Comparison of ENCODE assay signal across 8 cellular contexts in the genomic region with DNA sequence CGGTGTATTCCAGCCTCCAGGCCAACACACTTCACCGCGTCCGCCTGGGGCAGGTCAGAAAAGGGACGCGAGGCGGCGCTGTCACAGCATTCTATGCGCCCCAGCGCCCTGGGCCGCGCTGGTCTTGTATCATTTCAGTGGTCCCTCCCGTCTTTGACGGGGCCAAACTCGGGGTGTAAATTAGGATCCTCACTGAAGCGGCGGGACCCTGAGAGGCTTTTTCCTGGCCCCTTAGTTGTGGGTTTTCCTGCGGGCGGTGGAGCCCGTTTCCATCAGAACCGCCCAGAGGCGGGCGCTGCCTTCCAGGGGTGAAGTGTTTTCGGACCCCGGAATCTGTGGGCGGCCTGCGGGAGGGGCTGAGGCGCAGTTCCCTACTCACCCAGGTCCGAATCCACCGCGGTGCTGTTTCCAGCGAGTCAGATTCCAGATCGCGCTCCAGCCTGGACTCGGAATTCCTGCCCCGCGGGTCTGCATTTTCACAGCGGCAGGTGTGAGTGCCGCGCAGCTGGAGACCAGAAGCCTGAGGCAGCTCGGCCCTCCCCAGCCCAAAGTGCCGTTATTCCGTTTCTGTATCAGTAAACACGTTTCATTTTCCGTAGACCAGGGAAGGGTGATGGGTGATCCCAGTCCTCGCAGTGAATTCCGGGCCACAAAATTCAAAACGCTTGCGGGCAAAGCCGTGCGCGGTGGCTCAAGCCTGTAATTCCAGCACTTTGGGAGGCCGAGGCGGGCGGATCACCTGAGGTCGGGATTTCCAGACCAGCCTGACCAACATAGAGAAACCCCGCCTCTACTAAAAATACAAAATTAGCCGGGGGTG. TPM values are rescaled to one million over a fixed set of nuclear protein-coding genes. Genes with fewer than 3 reads are reported as not detected.
DNase-seq lines count a peak whose midpoint lies in the region; ATAC-seq and TF ChIP-seq lines count a peak whose summit lies in the region.

No MANE protein-coding gene starts in this region.

- H3K14ac ChIP-seq in mesenchymal stem cell (ENCODE audit: low read length in 2 of 2), result no peak overlapping the region

- peak; percentile 89 for TF ChIP-seq CTCF in GM12872 (IDR thresholded peaks at IDR 0.05; ENCODE audit: insufficient read depth, low read depth, low read length)

- DNase-seq in NCI-H82 treated with DMSO at 0.1 percent for 48 hours (lab: John Stamatoyannopoulos, UW; ENCODE audit: unreplicated experiment) (peak; percentile 26), mesenchymal stem cell (peak; percentile 84)
- DNase-seq in activated CD8-positive, alpha-beta memory T cell treated with anti-CD3 and anti-CD28 coated beads for 24 hours, result peak; percentile 90
- peak; percentile 38 to 72 (median 59) for DNase-seq in effector memory CD4-positive, alpha-beta T cell
- DNase-seq in stimulated activated CD8-positive, alpha-beta memory T cell treated with anti-CD3 and anti-CD28 coated beads, Interleukin-12 subunit alpha, Interleukin-12 subunit beta, amount 100 ng/mL, for 1 hour (ENCODE audit: low read depth), result peak; percentile 63

- H2BK12ac ChIP-seq in mesenchymal stem cell (ENCODE audit: low read length in 2 of 2), result peak overlapping the region in 1 of 2 experiments; percentile 67

- H3K23ac ChIP-seq in mesenchymal stem cell (ENCODE audit: low read length in 2 of 2), result no peak overlapping the region

- peak overlapping the region; percentile 72 for H3K4me3 ChIP-seq in effector memory CD4-positive, alpha-beta T cell (ENCODE audit: insufficient read depth, low read depth, low read length, poor library complexity, severe bottlenecking)
- peak overlapping the region; percentile 55 to 96 for H3K4me3 ChIP-seq in mesenchymal stem cell (ENCODE audit: insufficient read depth in 1 of 2, low read depth in 1 of 2, low read length in 2 of 2)

- no peak overlapping the region for H2BK120ac ChIP-seq in mesenchymal stem cell (ENCODE audit: low read depth, low read length)

- H3K36me3 ChIP-seq in effector memory CD4-positive, alpha-beta T cell (ENCODE audit: control insufficient read depth, insufficient read depth, low read length), result no peaks in the 10 kb centered on the region
- no peaks in the 10 kb centered on the region for H3K36me3 ChIP-seq in mesenchymal stem cell (ENCODE audit: control insufficient read depth in 1 of 2, insufficient read depth in 2 of 2, low read depth in 1 of 2, low read length in 2 of 2)

- H3K4ac ChIP-seq in mesenchymal stem cell (ENCODE audit: low read depth in 1 of 2, low read length in 2 of 2), result peak overlapping the region in 1 of 2 experiments; percentile 16

- H2BK15ac ChIP-seq in mesenchymal stem cell (ENCODE audit: low read depth, poor library complexity, severe bottlenecking), result peak overlapping the region; percentile 67

- H2BK5ac ChIP-seq in mesenchymal stem cell (ENCODE audit: low read depth, low read length, poor library complexity, severe bottlenecking), result no peak overlapping the region

- peak overlapping the region; percentile 93 for H3K9ac ChIP-seq in mesenchymal stem cell (ENCODE audit: low read length)

- ATAC-seq in HG03103 (IDR thresholded peaks at IDR 0.05; ENCODE audit: low read depth, unreplicated experiment) (peak; percentile 40), HG03439 (IDR thresholded peaks at IDR 0.05; ENCODE audit: unreplicated experiment) (no peak)

- peak overlapping the region; percentile 14 to 57 for H3K18ac ChIP-seq in mesenchymal stem cell (ENCODE audit: low read depth in 1 of 2, low read length in 2 of 2)

- H3K9me3 ChIP-seq in effector memory CD4-positive, alpha-beta T cell (ENCODE audit: control insufficient read depth, low read length), result no peaks in the 10 kb centered on the region
- H3K9me3 ChIP-seq in mesenchymal stem cell (ENCODE audit: control insufficient read depth, low read length), result no peaks in the 10 kb centered on the region

- H4K8ac ChIP-seq in mesenchymal stem cell (ENCODE audit: low read length), result no peak overlapping the region

- H4K91ac ChIP-seq in mesenchymal stem cell (ENCODE audit: low read length), result no peak overlapping the region

- H2AFZ ChIP-seq in mesenchymal stem cell (ENCODE audit: low read depth, low read length), result peak overlapping the region; percentile 54

- peak overlapping the region; percentile 89 for H3K4me2 ChIP-seq in mesenchymal stem cell (ENCODE audit: low read length, poor library complexity, severe bottlenecking)

- H3K79me1 ChIP-seq in mesenchymal stem cell (replicated peaks; ENCODE audit: low read length, poor library complexity, severe bottlenecking), result peaks cover 12% of the 10 kb centered on the region

- peak overlapping the region; percentile 73 for H3K27ac ChIP-seq in effector memory CD4-positive, alpha-beta T cell (ENCODE audit: insufficient read depth, low read length, poor library complexity, severe bottlenecking)
- H3K27ac ChIP-seq in mesenchymal stem cell (ENCODE audit: low read length, poor library complexity, severe bottlenecking), result peak overlapping the region; percentile 84

- no peaks in the 10 kb centered on the region for H3K27me3 ChIP-seq in effector memory CD4-positive, alpha-beta T cell (replicated peaks; ENCODE audit: control insufficient read depth, insufficient read depth, low read length, poor library complexity, severe bottlenecking)
- H3K27me3 ChIP-seq in mesenchymal stem cell (ENCODE audit: control insufficient read depth in 1 of 2, insufficient read depth in 1 of 2, low read length in 2 of 2), result no peaks in the 10 kb centered on the region

- H2AK5ac ChIP-seq in mesenchymal stem cell (ENCODE audit: low read length, severe bottlenecking), result no peak overlapping the region

- H3K4me1 ChIP-seq in effector memory CD4-positive, alpha-beta T cell (ENCODE audit: control insufficient read depth, insufficient read depth, low read length, poor library complexity, severe bottlenecking), result peaks cover 27% of the 10 kb centered on the region
- H3K4me1 ChIP-seq in mesenchymal stem cell (ENCODE audit: control insufficient read depth, insufficient read depth, low read depth, low read length), result peaks cover 12% of the 10 kb centered on the region

- under 1% methylated on average over 58 of the region's 58 CpGs for WGBS in mesenchymal stem cell

RNA-seq across cellular contexts. Expression of gene MICB, which starts 3.9 kb away (rescaled TPM):
- polyA plus RNA-seq in mesenchymal stem cell (2013, experiment 1 of 2), result 24.8 TPM
- 24.8 TPM for polyA plus RNA-seq in mesenchymal stem cell (2013, experiment 2 of 2)

RNA-seq across cellular contexts. Expression of gene MCCD1, which starts 34.7 kb away (rescaled TPM):
- not detected for polyA plus RNA-seq in mesenchymal stem cell (2013, experiment 1 of 2)
- not detected for polyA plus RNA-seq in mesenchymal stem cell (2013, experiment 2 of 2)

RNA-seq across cellular contexts. Expression of gene DDX39B, which starts 47.7 kb away (rescaled TPM):
- 151 TPM for polyA plus RNA-seq in mesenchymal stem cell (2013, experiment 1 of 2)
- polyA plus RNA-seq in mesenchymal stem cell (2013, experiment 2 of 2), result 154 TPM

RNA-seq across cellular contexts. Expression of gene ATP6V1G2, which starts 52.3 kb away (rescaled TPM):
- 1.7 TPM for polyA plus RNA-seq in mesenchymal stem cell (2013, experiment 1 of 2)
- polyA plus RNA-seq in mesenchymal stem cell (2013, experiment 2 of 2), result 1.5 TPM

RNA-seq across cellular contexts. Expression of gene NFKBIL1, which starts 53.3 kb away (rescaled TPM):
- 19.3 TPM for polyA plus RNA-seq in mesenchymal stem cell (2013, experiment 1 of 2)
- 17.1 TPM for polyA plus RNA-seq in mesenchymal stem cell (2013, experiment 2 of 2)

Comparison
In these comparisons a context has a peak if more than half of its experiments do, and no peak if none do; other contexts are left out.
1. DNase-seq: peak in every context shown above with its lines; median percentile 90 in activated CD8-positive, alpha-beta memory T cell treated with anti-CD3 and anti-CD28 coated beads for 24 hours; 84 in mesenchymal stem cell; 63 in stimulated activated CD8-positive, alpha-beta memory T cell treated with anti-CD3 and anti-CD28 coated beads, Interleukin-12 subunit alpha, Interleukin-12 subunit beta, amount 100 ng/mL, for 1 hour; 59 in effector memory CD4-positive, alpha-beta T cell; 26 in NCI-H82 treated with DMSO at 0.1 percent for 48 hours.